In the genomic region with DNA sequence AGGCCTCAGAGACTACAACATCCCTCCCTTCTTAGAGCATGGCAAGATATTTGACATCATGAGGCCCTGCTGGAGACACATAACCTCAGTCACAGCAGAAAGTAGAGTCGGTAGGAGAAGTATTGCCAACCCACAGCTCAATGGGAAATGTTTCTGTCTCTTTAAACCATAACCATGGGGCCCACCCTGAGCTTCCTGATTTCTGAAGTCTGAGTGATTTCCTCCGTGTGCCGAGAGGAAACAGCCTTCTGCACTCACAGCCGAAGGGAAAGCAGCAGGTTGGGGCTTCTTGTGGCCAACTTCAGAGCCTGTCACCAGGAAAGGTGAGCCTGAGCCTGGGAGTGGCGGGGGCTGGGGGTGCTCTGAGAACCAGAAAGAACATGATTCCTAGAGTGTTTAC, we compare ENCODE assay signal across 9 cellular contexts. TPM values are rescaled to one million over a fixed set of nuclear protein-coding genes. Genes with fewer than 3 reads are reported as not detected.
DNase-seq lines count a peak whose midpoint lies in the region; ATAC-seq lines count a peak whose summit lies in the region.
"Had no signal": no experiment of that assay in that cellular context is flagged by ENCODE, and none has a peak within 500 bp of the region (broad histone marks: within the 10 kb centered on the region; RNA-seq: fewer than 3 reads in every experiment).

Gene GIMAP1, plus strand, starts transcription at position 246 of the 400 bp plus-strand sequence. CDS start 2,435 bp downstream, outside the sequence.

- peak within 1 kb of the TSS; percentile 92 for H3K27ac Mint-ChIP-seq in stimulated activated naive CD8-positive, alpha-beta T cell treated with anti-CD3 and anti-CD28 coated beads, Interleukin-15, Interleukin-2, amounts not matched to agents 100 ng/mL and 50 ng/mL, for 24 hours

- peaks cover 17% of the 10 kb centered on the region for H3K9me3 Mint-ChIP-seq in stimulated activated naive CD8-positive, alpha-beta T cell treated with anti-CD3 and anti-CD28 coated beads, Interleukin-15, Interleukin-2, amounts not matched to agents 100 ng/mL and 50 ng/mL, for 24 hours

- H3K4me3 Mint-ChIP-seq in stimulated activated naive CD8-positive, alpha-beta T cell treated with anti-CD3 and anti-CD28 coated beads, Interleukin-15, Interleukin-2, amounts not matched to agents 100 ng/mL and 50 ng/mL, for 24 hours: peak within 1 kb of the TSS; percentile 85

- peaks cover 37% of the 10 kb centered on the region for H3K36me3 Mint-ChIP-seq in stimulated activated naive CD8-positive, alpha-beta T cell treated with anti-CD3 and anti-CD28 coated beads, Interleukin-15, Interleukin-2, amounts not matched to agents 100 ng/mL and 50 ng/mL, for 24 hours (ENCODE audit: low read depth)

- peaks cover 56% of the 10 kb centered on the region for H3K4me1 Mint-ChIP-seq in stimulated activated naive CD8-positive, alpha-beta T cell treated with anti-CD3 and anti-CD28 coated beads, Interleukin-15, Interleukin-2, amounts not matched to agents 100 ng/mL and 50 ng/mL, for 24 hours (ENCODE audit: low read depth)

- intact Hi-C loops in left cardiac atrium (cut with DNase I): no loop called here

- no peaks in the 10 kb centered on the region for H3K27me3 Mint-ChIP-seq in stimulated activated naive CD8-positive, alpha-beta T cell treated with anti-CD3 and anti-CD28 coated beads, Interleukin-15, Interleukin-2, amounts not matched to agents 100 ng/mL and 50 ng/mL, for 24 hours

- ATAC-seq in HG03066 (IDR thresholded peaks at IDR 0.05; ENCODE audit: low read depth, unreplicated experiment) (peak; percentile 75), left cardiac atrium (peak; percentile 73 to 82), HG02938 (IDR thresholded peaks at IDR 0.05; ENCODE audit: unreplicated experiment) (no peak), HG03135 (IDR thresholded peaks at IDR 0.05; ENCODE audit: unreplicated experiment) (no peak)

- peak; percentile 62 to 79 for DNase-seq in AML-193 (lab: John Stamatoyannopoulos, UW)
- peak; percentile 41 to 46 for DNase-seq in activated CD8-positive, alpha-beta memory T cell treated with anti-CD3 and anti-CD28 coated beads for 1 hour (ENCODE audit: extremely low read depth in 1 of 2, low read depth in 1 of 2)
- peak; percentile 58 for DNase-seq in left cardiac atrium
- DNase-seq in amniotic stem cell (lab: John Stamatoyannopoulos, UW): no peak

RNA-seq across cellular contexts. Expression of gene GIMAP1, which starts in this region (rescaled TPM):
- total RNA-seq in left cardiac atrium: 1 to 10 TPM; 4.5 to 7.0 TPM
- total RNA-seq: RPMI7951 had no signal

Comparison
In these comparisons a context has a peak if more than half of its experiments do, and no peak if none do; other contexts are left out.
1. ATAC-seq: peak in HG03066 (single experiment) and left cardiac atrium (2 of 2); none in HG02938 (single experiment) and HG03135 (single experiment).